Comparison of ENCODE assay signal across 18 cellular contexts in genomic region chr12:57504033-57504432, GRCh38.
"Had no signal": no experiment of that assay in that cellular context is flagged by ENCODE, and none has a peak within 500 bp of the region (broad histone marks: within the 10 kb centered on the region; RNA-seq: fewer than 3 reads in every experiment).

No MANE protein-coding gene starts in this region.

- H3K27ac ChIP-seq: brain microvascular endothelial cell, gastrocnemius medialis, parathyroid adenoma had no signal

- DNase-seq: activated B cell treated with CpG ODN at 0.5 μM for 24 hours; activated CD4-positive, alpha-beta T cell treated with anti-CD3 and anti-CD28 coated beads for 48 hours; activated CD8-positive, alpha-beta memory T cell treated with anti-CD3 and anti-CD28 coated beads for 24 hours; anterior cingulate cortex; brain microvascular endothelial cell; effector memory CD8-positive, alpha-beta T cell; gastrocnemius medialis; naive B cell; retina; stimulated activated CD4-positive, alpha-beta T cell treated with anti-CD3 and anti-CD28 coated beads, Interleukin-15, amount 100 ng/mL, for 24 hours; stimulated activated CD4-positive, alpha-beta T cell treated with anti-CD3 and anti-CD28 coated beads, Interleukin-4, amount 100 ng/mL, for 1 hour; stimulated activated naive CD4-positive, alpha-beta T cell; trophoblast cell had no signal

- H3K9me3 Mint-ChIP-seq: activated B cell treated with CpG ODN at 0.5 μM for 24 hours; dendritic cell treated with granulocyte-macrophage colony-stimulating factor and Interleukin-4, amounts not matched to agents 40 ng/mL and 50 ng/mL, for 4 days; effector memory CD8-positive, alpha-beta T cell; naive B cell; T-helper 1 cell treated with Interleukin-12 subunit alpha and Interleukin-12 subunit beta and Interleukin-4 antibody, amounts not matched to agents 30 μg/mL and 1 μg/mL, for 36 hours had no signal

- H3K27me3 Mint-ChIP-seq: activated B cell treated with CpG ODN at 0.5 μM for 24 hours; activated naive CD8-positive, alpha-beta T cell; dendritic cell treated with granulocyte-macrophage colony-stimulating factor and Interleukin-4, amounts not matched to agents 40 ng/mL and 50 ng/mL, for 4 days; effector memory CD8-positive, alpha-beta T cell; naive B cell had no signal

- H3K4me1 Mint-ChIP-seq: activated B cell treated with CpG ODN at 0.5 μM for 24 hours had no signal

- H3K4me3 Mint-ChIP-seq: activated B cell treated with CpG ODN at 0.5 μM for 24 hours; activated naive CD8-positive, alpha-beta T cell; dendritic cell treated with granulocyte-macrophage colony-stimulating factor and Interleukin-4, amounts not matched to agents 40 ng/mL and 50 ng/mL, for 4 days; effector memory CD8-positive, alpha-beta T cell; naive B cell; T-helper 1 cell treated with Interleukin-12 subunit alpha and Interleukin-12 subunit beta and Interleukin-4 antibody, amounts not matched to agents 30 μg/mL and 1 μg/mL, for 36 hours had no signal

- H3K9ac ChIP-seq: parathyroid adenoma had no signal

- ATAC-seq: effector memory CD8-positive, alpha-beta T cell; gastrocnemius medialis had no signal

- H3K27ac Mint-ChIP-seq: activated B cell treated with CpG ODN at 0.5 μM for 24 hours; activated naive CD8-positive, alpha-beta T cell; dendritic cell treated with granulocyte-macrophage colony-stimulating factor and Interleukin-4, amounts not matched to agents 40 ng/mL and 50 ng/mL, for 4 days; effector memory CD8-positive, alpha-beta T cell; T-helper 1 cell treated with Interleukin-12 subunit alpha and Interleukin-12 subunit beta and Interleukin-4 antibody, amounts not matched to agents 30 μg/mL and 1 μg/mL, for 36 hours had no signal

- H3K4me3 ChIP-seq: gastrocnemius medialis, lung had no signal

- H3K27me3 ChIP-seq: brain microvascular endothelial cell, gastrocnemius medialis had no signal

- H3K79me2 ChIP-seq: parathyroid adenoma had no signal

- H3K4me1 ChIP-seq: gastrocnemius medialis, parathyroid adenoma had no signal
